Comparison of ENCODE assay signal across 8 cellular contexts in genomic region chr16:2968738-2969544, GRCh38. TPM values are rescaled to one million over a fixed set of nuclear protein-coding genes. Genes with fewer than 3 reads are reported as not detected.
DNase-seq lines count a peak whose midpoint lies in the region; TF ChIP-seq lines count a peak whose summit lies in the region.

Gene PAQR4 (plus strand): TSS chr16:2969348. CDS start chr16:2969675, 327 bp downstream.

- no peaks in the 10 kb centered on the region for H3K4me1 ChIP-seq in H9 (ENCODE audit: insufficient read depth, low read length)
- H3K4me1 ChIP-seq in SJCRH30: peaks cover 9% of the 10 kb centered on the region; the same call in 1 of the 2 replicates
- peaks cover 21% of the 10 kb centered on the region for H3K4me1 ChIP-seq in neuron (ENCODE audit: insufficient read depth, low read length)

- no peak for TF ChIP-seq CTCF in H9 (conservative IDR thresholded peaks at IDR 0.05)

- no peak within 1 kb of the TSS for H4K91ac ChIP-seq in H9 (ENCODE audit: insufficient read length, low read depth, low read length)

- H3K27ac ChIP-seq in H9 (ENCODE audit: insufficient read length, low read depth, low read length) (no peak within 1 kb of the TSS), SJCRH30 (peak within 1 kb of the TSS; percentile 66)

- no peaks in the 10 kb centered on the region for H3K79me1 ChIP-seq in H9 (ENCODE audit: insufficient read depth, low read depth, low read length, poor library complexity, severe bottlenecking)

- peak within 1 kb of the TSS; percentile 58 for H3K4me2 ChIP-seq in H9 (ENCODE audit: insufficient read depth, insufficient read length, low read length)

- H3K36me3 Mint-ChIP-seq in H9 (ENCODE audit: insufficient read depth in 1 of 3, low read depth in 3 of 3): peaks cover 4 to 17% (median 16%) of the 10 kb centered on the region in 3 experiments; a peak in 6 of 7 replicates

- no peak within 1 kb of the TSS for H3K56ac ChIP-seq in H9 (ENCODE audit: insufficient read length, low read depth, low read length)

- no peak within 1 kb of the TSS for H3T11ph ChIP-seq in H9 (ENCODE audit: low read length)

- peak within 1 kb of the TSS; percentile 72 to 81 for H3K4me3 Mint-ChIP-seq in H9

- peaks cover 20 to 24% of the 10 kb centered on the region in 2 experiments for H3K4me1 Mint-ChIP-seq in H9

- no peak within 1 kb of the TSS for H4K8ac ChIP-seq in H9 (replicated peaks; ENCODE audit: insufficient read length, low read depth, low read length)

- no peak within 1 kb of the TSS for H2AK5ac ChIP-seq in H9 (ENCODE audit: insufficient read length, low read length)

- H3K23me2 ChIP-seq in H9 (ENCODE audit: insufficient read length, low read depth, low read length, poor library complexity, severe bottlenecking): peaks cover 14% of the 10 kb centered on the region

- H3K27ac Mint-ChIP-seq in H9: peak within 1 kb of the TSS in 2 of 3 experiments; percentile 31 to 90; a peak in 3 of 7 replicates

- no peak within 1 kb of the TSS for H2BK5ac ChIP-seq in H9 (ENCODE audit: insufficient read length, low read length)

- no peak within 1 kb of the TSS for H2BK20ac ChIP-seq in H9 (ENCODE audit: low read depth, low read length, poor library complexity, severe bottlenecking)

- no peak within 1 kb of the TSS for H2BK120ac ChIP-seq in H9 (ENCODE audit: low read depth, low read length, poor library complexity, severe bottlenecking)

- H4K5ac ChIP-seq in H9 (ENCODE audit: insufficient read length, low read depth, low read length): no peak within 1 kb of the TSS

- H3K36me3 ChIP-seq in MG63: peaks cover 28% of the 10 kb centered on the region
- H3K36me3 ChIP-seq in SJCRH30: peaks cover 12% of the 10 kb centered on the region
- peaks cover 20% of the 10 kb centered on the region for H3K36me3 ChIP-seq in neuron (ENCODE audit: insufficient read depth, low read length)

- H3K4ac ChIP-seq in H9 (ENCODE audit: low read depth, low read length): no peak within 1 kb of the TSS

- peak within 1 kb of the TSS; percentile 45 for H3K9ac ChIP-seq in H9 (ENCODE audit: extremely low read depth, insufficient read length, low read length)

- H3K18ac ChIP-seq in H9 (ENCODE audit: insufficient read length, low read depth, low read length): peak within 1 kb of the TSS; percentile 6

- H3K9me3 ChIP-seq in H9 (ENCODE audit: control insufficient read depth, low read depth, low read length): no peaks in the 10 kb centered on the region
- H3K9me3 ChIP-seq in MG63: no peaks in the 10 kb centered on the region
- H3K9me3 ChIP-seq in SJCRH30 (replicated peaks): no peaks in the 10 kb centered on the region
- no peaks in the 10 kb centered on the region for H3K9me3 ChIP-seq in neuron (ENCODE audit: low read length)

- no peak within 1 kb of the TSS for H2AFZ ChIP-seq in H9 (ENCODE audit: low read length)
- H2AFZ ChIP-seq in neuron (ENCODE audit: low read depth, low read length): peak within 1 kb of the TSS; percentile 91

- no peak within 1 kb of the TSS for H3K23ac ChIP-seq in H9 (ENCODE audit: insufficient read length, low read depth, low read length)

- no peaks in the 10 kb centered on the region for H3K9me3 Mint-ChIP-seq in H9

- peak within 1 kb of the TSS; percentile 85 for H3K4me3 ChIP-seq in MG63
- peak within 1 kb of the TSS; percentile 71 for H3K4me3 ChIP-seq in SJCRH30
- H3K4me3 ChIP-seq in neuron (ENCODE audit: low read length): peak within 1 kb of the TSS; percentile 94

- no peak within 1 kb of the TSS for H2BK12ac ChIP-seq in H9 (ENCODE audit: insufficient read length, low read depth, low read length)

- H3K14ac ChIP-seq in H9 (ENCODE audit: insufficient read depth, low read length): peak within 1 kb of the TSS; percentile 9; the same call in 1 of the 2 replicates

- H3K79me2 ChIP-seq in H9 (ENCODE audit: insufficient read depth, low read length): no peaks in the 10 kb centered on the region

- H4K20me1 ChIP-seq in H9 (ENCODE audit: control insufficient read depth, insufficient read depth, insufficient read length): peaks cover 3% of the 10 kb centered on the region

- H2BK15ac ChIP-seq in H9 (ENCODE audit: low read depth, low read length): no peak within 1 kb of the TSS

- DNase-seq in GDM1 (lab: John Stamatoyannopoulos, UW): peak; percentile 86
- peak; percentile 89 for DNase-seq in H9
- peak; percentile 91 for DNase-seq in MG63
- peak; percentile 82 to 90 for DNase-seq in SJCRH30
- DNase-seq in activated naive CD4-positive, alpha-beta T cell (lab: John Stamatoyannopoulos, UW): peak in 3 of 4 experiments; percentile 30 to 65 (median 32)
- DNase-seq in foreskin melanocyte: peak; percentile 88
- peak; percentile 58 for DNase-seq in stromal cell of bone marrow (ENCODE audit: low read depth)

- no CpG with 5 or more reads among the region's 98 CpGs for WGBS in H9 (ENCODE audit: extremely low coverage, insufficient read length, low lambda C conversion rate)

- H3K27me3 Mint-ChIP-seq in H9 (ENCODE audit: low read depth): peaks cover 21% of the 10 kb centered on the region

- H3K27me3 ChIP-seq in H9 (ENCODE audit: insufficient read depth, low read length): no peaks in the 10 kb centered on the region
- H3K27me3 ChIP-seq in MG63: peaks cover 9% of the 10 kb centered on the region
- no peaks in the 10 kb centered on the region for H3K27me3 ChIP-seq in SJCRH30
- H3K27me3 ChIP-seq in neuron (ENCODE audit: insufficient read depth, low read length): peaks cover 4% of the 10 kb centered on the region

RNA-seq across cellular contexts. Expression of gene PAQR4, which starts in this region (rescaled TPM):
- 32.1 and 33.3 TPM in 2 replicates for total RNA-seq in H9 (2021)
- total RNA-seq in MG63 (2014; rRNA removed; shearing (Covaris generic); ENCODE audit: low replicate concordance): 23.5 and 38.1 TPM in 2 replicates
- total RNA-seq in SJCRH30 (2014; rRNA removed; shearing (Covaris generic)): 28.1 and 34.1 TPM in 2 replicates

Comparison
In these comparisons a context has a peak if more than half of its experiments do, and no peak if none do; other contexts are left out.
1. DNase-seq: peak in every context shown above with its lines; median percentile 91 in MG63; 89 in H9; 88 in foreskin melanocyte; 86 in GDM1; 86 in SJCRH30; 58 in stromal cell of bone marrow; 32 in activated naive CD4-positive, alpha-beta T cell.